In the genomic region with DNA sequence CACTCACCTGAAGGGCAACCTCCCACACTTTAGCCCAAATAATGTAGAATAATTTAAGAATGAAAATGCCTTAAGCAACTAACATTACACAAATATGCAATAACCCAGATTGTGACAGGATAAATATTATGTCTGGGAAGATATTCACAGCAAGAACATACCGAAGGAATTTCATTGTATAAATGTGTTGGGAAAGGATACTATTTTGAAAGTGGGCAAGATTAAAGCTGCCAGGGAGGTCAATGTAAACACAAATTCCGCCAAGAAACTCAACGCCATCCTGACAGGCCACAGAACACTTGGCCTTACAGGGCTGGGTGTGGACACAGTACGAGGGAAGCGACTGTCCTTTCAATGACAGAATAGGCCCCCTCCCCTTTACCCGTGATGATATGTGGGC, we compare ENCODE assay signal across 21 cellular contexts.
DNase-seq lines count a peak whose midpoint lies in the region; ATAC-seq and TF ChIP-seq lines count a peak whose summit lies in the region.
"Had no signal": no experiment of that assay in that cellular context is flagged by ENCODE, and none has a peak within 500 bp of the region (broad histone marks: within the 10 kb centered on the region; RNA-seq: fewer than 3 reads in every experiment).

No MANE protein-coding gene starts in this region.

- WGBS in hepatocyte (ENCODE audit: low lambda C conversion rate, missing lambda C conversion rate) = 73% methylated on average over 6 of the region's 6 CpGs
- WGBS in esophagus muscularis mucosa = 76% methylated on average over 6 of the region's 6 CpGs

- H3K9me3 ChIP-seq in breast epithelium (no peaks in the 10 kb centered on the region), hepatocyte (ENCODE audit: low read depth) (no peaks in the 10 kb centered on the region), tibial artery (no peaks in the 10 kb centered on the region), esophagus muscularis mucosa (no peaks in the 10 kb centered on the region)
- H3K9me3 ChIP-seq: body of pancreas had no signal

- no peak for TF ChIP-seq POLR2A in breast epithelium (IDR thresholded peaks at IDR 0.05)
- TF ChIP-seq POLR2A in esophagus muscularis mucosa (IDR thresholded peaks at IDR 0.05; ENCODE audit: low read depth) = no peak

- H3K27me3 ChIP-seq in breast epithelium (no peaks in the 10 kb centered on the region), hepatocyte (no peaks in the 10 kb centered on the region), tibial artery (no peaks in the 10 kb centered on the region), esophagus muscularis mucosa (peaks cover 0 to 19% (median 0%) of the 10 kb centered on the region in 4 donors)
- H3K27me3 ChIP-seq: body of pancreas had no signal

- H3K36me3 ChIP-seq in breast epithelium (no peaks in the 10 kb centered on the region), hepatocyte (replicated peaks; ENCODE audit: insufficient read depth, low read depth) (no peaks in the 10 kb centered on the region), tibial artery (peaks cover 0 to 34% (median 0%) of the 10 kb centered on the region in 3 donors), esophagus muscularis mucosa (no peaks in the 10 kb centered on the region)

- ATAC-seq in activated B cell treated with CpG ODN at 0.5 μM for 24 hours (ENCODE audit: low read depth) = no peak
- ATAC-seq in GM21786 (IDR thresholded peaks at IDR 0.05; ENCODE audit: unreplicated experiment) = no peak
- ATAC-seq in HG03097 (IDR thresholded peaks at IDR 0.05; ENCODE audit: low FRiP score, unreplicated experiment) = no peak
- ATAC-seq: body of pancreas; natural killer cell treated with Interleukin-12 subunit alpha and Interleukin-12 subunit beta and Interleukin-15 and Interleukin-18, amount 100 ng/mL, for 72 hours; SK-N-SH treated with all-trans-retinoic acid at 6 μM for 48 hours had no signal

- TF ChIP-seq EP300 in esophagus muscularis mucosa (IDR thresholded peaks at IDR 0.05) = no peak

- peaks cover 6 to 21% of the 10 kb centered on the region in 2 donors for H3K4me1 ChIP-seq in breast epithelium
- H3K4me1 ChIP-seq in hepatocyte (ENCODE audit: insufficient read depth) = peaks cover 23% of the 10 kb centered on the region
- H3K4me1 ChIP-seq in tibial artery = peaks cover 0 to 14% (median 5%) of the 10 kb centered on the region in 4 donors
- no peaks in the 10 kb centered on the region for H3K4me1 ChIP-seq in esophagus muscularis mucosa

- CTCF ChIA-PET in MCF 10A (lab: Yijun Ruan, JAX) = interaction anchor here (0.7 kb wide), 1 partner anchor 142 kb away, joined by 3 read pairs; no protein-coding TSS in a partner anchor
- CTCF ChIA-PET in activated B cell treated with CpG ODN at 0.5 μM for 24 hours (lab: Charles Lee) = interaction anchor here (1.2 kb wide), 1 partner anchor 12 kb away, joined by 4 read pairs; no protein-coding TSS in a partner anchor

- no TSS peak for BruUV-seq in MCF 10A (replicated peaks; lab: Mats Ljungman, UMichigan)

- H3K4me1 Mint-ChIP-seq in MCF 10A (ENCODE audit: insufficient read depth, unreplicated experiment) (peaks cover 33% of the 10 kb centered on the region), activated B cell treated with CpG ODN at 0.5 μM for 24 hours (peaks cover 32% of the 10 kb centered on the region)

- intact Hi-C loops in MCF 10A (cut with micrococcal nuclease) = no loop called here
- intact Hi-C loops in breast epithelium (cut with DNase I; ENCODE audit: low total_unique reads) = no loop called here
- intact Hi-C loops in activated B cell treated with CpG ODN at 0.5 μM for 24 hours (cut with micrococcal nuclease) = no loop called here
- intact Hi-C loops in tibial artery (cut with DNase I; ENCODE audit: low total_unique reads) = no loop called here
- intact Hi-C loops in esophagus muscularis mucosa (cut with DNase I) = no loop called here

- H3K4me3 Mint-ChIP-seq in MCF 10A (ENCODE audit: unreplicated experiment) (no peak overlapping the region), activated B cell treated with CpG ODN at 0.5 μM for 24 hours (peak overlapping the region; percentile 47)
- H3K4me3 Mint-ChIP-seq: activated naive CD4-positive, alpha-beta T cell treated with anti-CD3 and anti-CD28 coated beads for 36 hours; CD8-positive, alpha-beta memory T cell; natural killer cell treated with Interleukin-12 subunit alpha and Interleukin-12 subunit beta and Interleukin-15 and Interleukin-18, amount 100 ng/mL, for 72 hours had no signal

- H3K79me2 ChIP-seq in hepatocyte = peaks cover 64% of the 10 kb centered on the region

- H3K4me2 ChIP-seq in hepatocyte = no peak overlapping the region

- DNase-seq in MCF 10A (ENCODE audit: unreplicated experiment) (peak; percentile 67), breast epithelium (ENCODE audit: low spot score in 2 of 2) (no peak), activated B cell treated with CpG ODN at 0.5 μM for 24 hours (no peak), hepatocyte (ENCODE audit: low spot score) (no peak), tibial artery (no peak), esophagus muscularis mucosa (ENCODE audit: extremely low spot score) (no peak)
- DNase-seq: ACHN; activated CD4-positive, alpha-beta T cell treated with anti-CD3 and anti-CD28 coated beads for 4 hours; activated CD8-positive, alpha-beta memory T cell treated with anti-CD3 and anti-CD28 coated beads, Interleukin-2, amount 50 U/mL, for 4 hours; activated naive CD4-positive, alpha-beta T cell treated with anti-CD3 and anti-CD28 coated beads for 36 hours; body of pancreas; CD8-positive, alpha-beta memory T cell; DMS79 treated with DMSO at 0.1 percent for 48 hours; NCI-H2029 treated with DMSO at 0.1 percent for 48 hours; NK-92 treated with Interleukin-12 subunit alpha and Interleukin-12 subunit beta, amount 100 ng/mL, for 24 hours; posterior cingulate gyrus; stimulated activated CD4-positive, alpha-beta T cell treated with anti-CD3 and anti-CD28 coated beads, Interleukin-2, amount 100 ng/mL, for 24 hours had no signal

- peak overlapping the region in 1 of 2 donors; percentile 66 for H3K27ac ChIP-seq in breast epithelium
- peak overlapping the region; percentile 35 for H3K27ac ChIP-seq in hepatocyte
- H3K27ac ChIP-seq in tibial artery = peak overlapping the region; percentile 16 to 43
- no peak overlapping the region for H3K27ac ChIP-seq in esophagus muscularis mucosa (replicated peaks in 1 of 4)
- H3K27ac ChIP-seq: body of pancreas had no signal

- H3K9me3 Mint-ChIP-seq in MCF 10A (ENCODE audit: unreplicated experiment) (no peaks in the 10 kb centered on the region), activated B cell treated with CpG ODN at 0.5 μM for 24 hours (no peaks in the 10 kb centered on the region)
- H3K9me3 Mint-ChIP-seq: activated naive CD4-positive, alpha-beta T cell treated with anti-CD3 and anti-CD28 coated beads for 36 hours; CD8-positive, alpha-beta memory T cell; natural killer cell treated with Interleukin-12 subunit alpha and Interleukin-12 subunit beta and Interleukin-15 and Interleukin-18, amount 100 ng/mL, for 72 hours had no signal

- H4K20me1 ChIP-seq in hepatocyte (ENCODE audit: insufficient read depth, poor library complexity, severe bottlenecking) = no peaks in the 10 kb centered on the region

- H3K27ac Mint-ChIP-seq in MCF 10A (ENCODE audit: low read depth, unreplicated experiment) (peak overlapping the region; percentile 97), activated B cell treated with CpG ODN at 0.5 μM for 24 hours (peak overlapping the region; percentile 24)
- H3K27ac Mint-ChIP-seq: activated naive CD4-positive, alpha-beta T cell treated with anti-CD3 and anti-CD28 coated beads for 36 hours had no signal

- no peak overlapping the region for H2AFZ ChIP-seq in hepatocyte

- no peaks in the 10 kb centered on the region for H3K9me2 ChIP-seq in hepatocyte (replicated peaks; ENCODE audit: insufficient read depth)

- POLR2A ChIA-PET in MCF 10A (lab: Yijun Ruan, JAX) = interaction anchor here (2.2 to 16.3 kb wide), 4 partner anchors 9 to 69 kb away, joined by 16 to 972 read pairs (median 260); no protein-coding TSS in a partner anchor
- POLR2A ChIA-PET in activated B cell treated with CpG ODN at 0.5 μM for 24 hours (lab: Charles Lee) = interaction anchor here (1.1 to 4.0 kb wide), 4 partner anchors 8 to 173 kb away, joined by 3 to 58 read pairs (median 6); no protein-coding TSS in a partner anchor

- H3K36me3 Mint-ChIP-seq in MCF 10A (ENCODE audit: insufficient read depth, unreplicated experiment) = peaks cover 91% of the 10 kb centered on the region
- H3K36me3 Mint-ChIP-seq in activated B cell treated with CpG ODN at 0.5 μM for 24 hours (ENCODE audit: low read depth) = peaks cover 66% of the 10 kb centered on the region

- no peaks in the 10 kb centered on the region for H3K27me3 Mint-ChIP-seq in MCF 10A (ENCODE audit: insufficient read depth, unreplicated experiment)
- H3K27me3 Mint-ChIP-seq in activated B cell treated with CpG ODN at 0.5 μM for 24 hours = no peaks in the 10 kb centered on the region
- H3K27me3 Mint-ChIP-seq: CD8-positive, alpha-beta memory T cell; natural killer cell treated with Interleukin-12 subunit alpha and Interleukin-12 subunit beta and Interleukin-15 and Interleukin-18, amount 100 ng/mL, for 72 hours had no signal

- no peak for TF ChIP-seq CTCF in MCF 10A (IDR thresholded peaks at IDR 0.05; ENCODE audit: unreplicated experiment)
- TF ChIP-seq CTCF in breast epithelium (IDR thresholded peaks at IDR 0.05) = no peak
- no peak for TF ChIP-seq CTCF in activated B cell treated with CpG ODN at 0.5 μM for 24 hours (IDR thresholded peaks at IDR 0.05)
- no peak for TF ChIP-seq CTCF in hepatocyte (IDR thresholded peaks at IDR 0.05; ENCODE audit: poor library complexity)
- no peak for TF ChIP-seq CTCF in tibial artery (IDR thresholded peaks at IDR 0.05)
- no peak for TF ChIP-seq CTCF in esophagus muscularis mucosa (IDR thresholded peaks at IDR 0.05)

- H3K4me3 ChIP-seq in breast epithelium (peak overlapping the region in 1 of 3 donors; percentile 30), hepatocyte (no peak overlapping the region), tibial artery (no peak overlapping the region), esophagus muscularis mucosa (no peak overlapping the region)
- H3K4me3 ChIP-seq: body of pancreas had no signal

Comparison
In these comparisons a context has a peak if more than half of its experiments do, and no peak if none do; other contexts are left out.
1. H3K27ac ChIP-seq: peak in hepatocyte (single experiment) and tibial artery (2 of 2); none in esophagus muscularis mucosa (0 of 4).